ENCODE assay signal across 9 cellular contexts in the genomic region with DNA sequence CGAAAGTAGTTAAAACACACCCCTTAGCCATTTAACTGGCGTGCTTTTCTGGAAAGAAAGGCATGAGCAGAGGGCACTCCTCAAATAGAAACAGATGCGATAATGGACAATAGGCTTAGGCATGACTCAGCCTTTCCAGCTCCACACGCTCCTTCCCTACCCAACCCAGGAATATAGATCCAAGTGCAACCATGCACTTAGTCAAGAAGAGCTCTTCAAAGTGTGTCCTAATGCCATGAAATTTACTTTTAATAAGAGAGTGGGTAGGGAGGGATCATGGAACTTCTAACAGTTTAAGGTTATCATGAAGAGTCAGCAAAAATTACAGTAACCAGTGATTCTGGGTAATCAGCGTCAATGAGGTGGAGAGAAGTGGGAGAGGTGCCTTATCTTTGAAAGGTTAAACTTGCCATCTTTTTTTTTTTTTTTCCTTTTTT. TPM values are rescaled to one million over a fixed set of nuclear protein-coding genes. Genes with fewer than 3 reads are reported as not detected.
DNase-seq lines count a peak whose midpoint lies in the region; ATAC-seq and TF ChIP-seq lines count a peak whose summit lies in the region.
"Had no signal": no experiment of that assay in that cellular context is flagged by ENCODE, and none has a peak within 500 bp of the region (broad histone marks: within the 10 kb centered on the region; RNA-seq: fewer than 3 reads in every experiment).

No MANE protein-coding gene starts in this region.

- H3K4me1 Mint-ChIP-seq in brain: peaks cover 32% of the 10 kb centered on the region

- H3K4me3 Mint-ChIP-seq in brain: peak overlapping the region; percentile 1 to 82 (median 44)

- peak overlapping the region in 3 of 5 experiments; percentile 65 to 73 (median 65) for H3K27ac Mint-ChIP-seq in brain

- H3K4me1 ChIP-seq in BE2C: peaks cover 27% of the 10 kb centered on the region

- TF ChIP-seq EP300 in Ishikawa (IDR thresholded peaks at IDR 0.05; ENCODE audit: borderline replicate concordance): peak; percentile 77; the same call in 1 of the 2 replicates

- DNase-seq in BE2C (peak; percentile 36), lung microvascular endothelial cell (ENCODE audit: low read depth in 2 of 2) (peak; percentile 80 to 92), inferior parietal cortex (ENCODE audit: extremely low spot score) (no peak)
- no peak for DNase-seq in NK-92 treated with Interleukin-12 subunit alpha and Interleukin-12 subunit beta, amount 100 ng/mL, for 24 hours (lab: John Stamatoyannopoulos, UW)
- no peak for DNase-seq in effector CD4-positive, alpha-beta T cell
- DNase-seq: KBM-7 had no signal

- no peaks in the 10 kb centered on the region for H3K9me3 ChIP-seq in BE2C

- no peaks in the 10 kb centered on the region for H3K36me3 ChIP-seq in BE2C

- H3K27me3 ChIP-seq in BE2C: no peaks in the 10 kb centered on the region

- no peaks in the 10 kb centered on the region for H3K9me3 Mint-ChIP-seq in brain

- no peaks in the 10 kb centered on the region for H3K36me3 Mint-ChIP-seq in brain

- no peak overlapping the region for H3K4me3 ChIP-seq in BE2C (ENCODE audit: low read depth, low read length)

- no peak for TF ChIP-seq RAD21 in Ishikawa (IDR thresholded peaks at IDR 0.05; ENCODE audit: low read depth)

- H3K27me3 Mint-ChIP-seq in brain: peaks cover 5% of the 10 kb centered on the region

- TF ChIP-seq CTCF in BE2C (IDR thresholded peaks at IDR 0.05; ENCODE audit: low read depth, low read length): no peak
- TF ChIP-seq CTCF in brain (conservative IDR thresholded peaks at IDR 0.05): no peak

- ATAC-seq in HG02571 (IDR thresholded peaks at IDR 0.05; ENCODE audit: unreplicated experiment): no peak

TF ChIP-seq in Ishikawa, 13 proteins besides CTCF, POLR2A, EP300 and RAD21:
- TF ChIP-seq TEAD4 (IDR thresholded peaks at IDR 0.05) (no peak), MAX (IDR thresholded peaks at IDR 0.05) (peak; percentile 46; the same call in 1 of the 2 replicates), TCF12 (IDR thresholded peaks at IDR 0.05; ENCODE audit: low read depth) (peak; percentile 60; the same call in 1 of the 2 replicates)

RNA-seq across cellular contexts. Expression of gene EFHC1, which starts 2.4 kb away (rescaled TPM):
- 5.3 TPM for polyA plus RNA-seq in BE2C (2012; ENCODE audit: insufficient read depth, insufficient read length, low read depth)
- 36.0 TPM for polyA plus RNA-seq in brain (ENCODE audit: insufficient read depth, low read depth, low replicate concordance)
- 4.0 and 4.1 TPM in 2 replicates for total RNA-seq in lung microvascular endothelial cell

RNA-seq across cellular contexts. Expression of gene PAQR8, which starts 55.7 kb away (rescaled TPM):
- polyA plus RNA-seq in BE2C (2012; ENCODE audit: insufficient read depth, insufficient read length, low read depth): 19.1 TPM
- polyA plus RNA-seq in brain (ENCODE audit: insufficient read depth, low read depth, low replicate concordance): 63.5 TPM
- 7.8 and 12.3 TPM in 2 replicates for total RNA-seq in lung microvascular endothelial cell

Comparison
In these comparisons a context has a peak if more than half of its experiments do, and no peak if none do; other contexts are left out.
1. DNase-seq: peak in BE2C (single experiment) and lung microvascular endothelial cell (2 of 2); none in inferior parietal cortex (single experiment), NK-92 treated with Interleukin-12 subunit alpha and Interleukin-12 subunit beta, amount 100 ng/mL, for 24 hours (single experiment) and effector CD4-positive, alpha-beta T cell (single experiment).